Comparison of ENCODE assay signal across 14 cellular contexts in the genomic region with DNA sequence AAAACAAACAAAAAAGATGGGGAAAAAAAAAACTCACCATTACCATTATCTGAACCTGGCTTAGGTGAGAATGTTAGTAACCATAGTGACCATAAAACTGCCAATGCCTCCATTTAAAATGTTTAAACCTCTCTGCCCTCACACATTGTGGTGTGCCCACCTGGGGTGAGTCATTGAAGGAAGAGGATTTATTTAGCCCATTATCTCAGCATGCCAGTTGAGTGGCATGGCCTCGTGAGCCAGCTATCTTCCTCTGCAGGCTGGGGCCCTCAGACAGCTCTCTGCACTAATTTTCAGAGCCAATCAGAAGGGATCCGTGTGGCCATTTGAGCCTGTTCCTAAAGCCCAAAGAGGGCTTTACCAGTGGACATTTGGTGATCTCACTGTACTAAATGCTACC.
DNase-seq lines count a peak whose midpoint lies in the region; ATAC-seq and TF ChIP-seq lines count a peak whose summit lies in the region.
"Had no signal": no experiment of that assay in that cellular context is flagged by ENCODE, and none has a peak within 500 bp of the region (broad histone marks: within the 10 kb centered on the region; RNA-seq: fewer than 3 reads in every experiment).

No MANE protein-coding gene starts in this region.

- H3K79me2 ChIP-seq in neural progenitor cell (ENCODE audit: low read depth): no peaks in the 10 kb centered on the region

- peak overlapping the region; percentile 27 for H3K4me2 ChIP-seq in neural progenitor cell
- H3K4me2 ChIP-seq: A549, KMS-11, SK-N-SH had no signal

- TF ChIP-seq CTCF in heart left ventricle (IDR thresholded peaks at IDR 0.05): no peak
- no peak for TF ChIP-seq CTCF in neural progenitor cell (IDR thresholded peaks at IDR 0.05)

- no peak overlapping the region for H3K4me3 Mint-ChIP-seq in neural progenitor cell
- H3K4me3 Mint-ChIP-seq in stimulated activated memory B cell treated with anti-CD40 and anti-IgM and Interleukin-4, amounts not matched to agents 10 μg/mL and 1 μg/mL and 100 μg/mL, for 72 hours: no peak overlapping the region

- intact Hi-C loops in heart left ventricle (cut with DNase I): no loop called here
- intact Hi-C loops in Right ventricle myocardium superior (cut with DNase I): no loop called here

- no peak for TF ChIP-seq POLR2A in heart left ventricle (IDR thresholded peaks at IDR 0.05)

- H3K4me1 ChIP-seq in heart left ventricle: peaks cover 0 to 5% (median 0%) of the 10 kb centered on the region in 12 donors
- peaks cover 7% of the 10 kb centered on the region for H3K4me1 ChIP-seq in neural progenitor cell
- H3K4me1 ChIP-seq: A549 had no signal

- H3K4me1 Mint-ChIP-seq in neural progenitor cell: peaks cover 22% of the 10 kb centered on the region
- no peaks in the 10 kb centered on the region for H3K4me1 Mint-ChIP-seq in stimulated activated memory B cell treated with anti-CD40 and anti-IgM and Interleukin-4, amounts not matched to agents 10 μg/mL and 1 μg/mL and 100 μg/mL, for 72 hours

- no peaks in the 10 kb centered on the region for H3K27me3 ChIP-seq in heart left ventricle
- H3K27me3 ChIP-seq in neural progenitor cell: no peaks in the 10 kb centered on the region

- H3K27ac Mint-ChIP-seq in neural progenitor cell: no peak overlapping the region
- no peak overlapping the region for H3K27ac Mint-ChIP-seq in stimulated activated memory B cell treated with anti-CD40 and anti-IgM and Interleukin-4, amounts not matched to agents 10 μg/mL and 1 μg/mL and 100 μg/mL, for 72 hours

- no peak overlapping the region for H3K4me3 ChIP-seq in heart left ventricle
- no peak overlapping the region for H3K4me3 ChIP-seq in neural progenitor cell
- H3K4me3 ChIP-seq: A549 had no signal

- H3K27ac ChIP-seq in heart left ventricle (no peak overlapping the region), neural progenitor cell (no peak overlapping the region)
- H3K27ac ChIP-seq: A549, KMS-11 had no signal

- ATAC-seq in heart left ventricle (peak; percentile 51 to 74 (median 65)), Right ventricle myocardium superior (ENCODE audit: poor library complexity) (no peak), GM21619 (IDR thresholded peaks at IDR 0.05; ENCODE audit: unreplicated experiment) (no peak), GM18502 (IDR thresholded peaks at IDR 0.05; ENCODE audit: poor library complexity, unreplicated experiment) (no peak)
- no peak for ATAC-seq in stimulated activated memory B cell treated with anti-CD40 and anti-IgM and Interleukin-4, amounts not matched to agents 10 μg/mL and 1 μg/mL and 100 μg/mL, for 72 hours

- H3K27me3 Mint-ChIP-seq in neural progenitor cell (ENCODE audit: insufficient read depth, low read depth): no peaks in the 10 kb centered on the region
- no peaks in the 10 kb centered on the region for H3K27me3 Mint-ChIP-seq in stimulated activated memory B cell treated with anti-CD40 and anti-IgM and Interleukin-4, amounts not matched to agents 10 μg/mL and 1 μg/mL and 100 μg/mL, for 72 hours

- no peak overlapping the region for H3K9ac ChIP-seq in neural progenitor cell
- H3K9ac ChIP-seq: KMS-11, SK-N-SH had no signal

- WGBS in heart left ventricle, 4 donors: 30 to 43% (median 33%) methylated on average over 2 of the region's 2 CpGs

- H4K20me1 ChIP-seq in neural progenitor cell (ENCODE audit: low read depth): no peaks in the 10 kb centered on the region

- H3K9me3 ChIP-seq in heart left ventricle (no peaks in the 10 kb centered on the region), neural progenitor cell (ENCODE audit: low read depth) (no peaks in the 10 kb centered on the region)
- H3K9me3 ChIP-seq: A549, SK-N-SH had no signal

- H2AFZ ChIP-seq in neural progenitor cell (replicated peaks): no peak overlapping the region

- H3F3A ChIP-seq in neural progenitor cell (ENCODE audit: low read depth): peaks cover 5% of the 10 kb centered on the region

- no peaks in the 10 kb centered on the region for H3K36me3 Mint-ChIP-seq in neural progenitor cell
- no peaks in the 10 kb centered on the region for H3K36me3 Mint-ChIP-seq in stimulated activated memory B cell treated with anti-CD40 and anti-IgM and Interleukin-4, amounts not matched to agents 10 μg/mL and 1 μg/mL and 100 μg/mL, for 72 hours

- DNase-seq in heart left ventricle (peak in 4 of 5 donors; percentile 7 to 28 (median 21)), Right ventricle myocardium superior (no peak), NCI-H2081 (lab: John Stamatoyannopoulos, UW) (peak; percentile 72 to 90), NCI-H748 treated with DMSO at 0.1 percent for 48 hours (lab: John Stamatoyannopoulos, UW) (peak; percentile 87), neural progenitor cell (ENCODE audit: low spot score) (peak; percentile 5)
- DNase-seq: NCI-H1105 treated with DMSO at 0.1 percent for 48 hours, NCI-H2029 treated with DMSO at 0.1 percent for 48 hours, NCI-H510A, SK-N-SH had no signal

- H3K36me3 ChIP-seq in heart left ventricle (no peaks in the 10 kb centered on the region), neural progenitor cell (no peaks in the 10 kb centered on the region)

- no peaks in the 10 kb centered on the region for H3K9me3 Mint-ChIP-seq in neural progenitor cell
- H3K9me3 Mint-ChIP-seq in stimulated activated memory B cell treated with anti-CD40 and anti-IgM and Interleukin-4, amounts not matched to agents 10 μg/mL and 1 μg/mL and 100 μg/mL, for 72 hours: no peaks in the 10 kb centered on the region

Comparison
In these comparisons a context has a peak if more than half of its experiments do, and no peak if none do; other contexts are left out.
1. ATAC-seq: peak in heart left ventricle (4 of 4); none in Right ventricle myocardium superior (single experiment), GM21619 (single experiment), GM18502 (single experiment) and stimulated activated memory B cell treated with anti-CD40 and anti-IgM and Interleukin-4, amounts not matched to agents 10 μg/mL and 1 μg/mL and 100 μg/mL, for 72 hours (single experiment).